8 cellular contexts compared by ENCODE assay signal in genomic region chr12:45235087-45236025, GRCh38. TPM values are rescaled to one million over a fixed set of nuclear protein-coding genes. Genes with fewer than 3 reads are reported as not detected.
A peak's percentile ranks its signal among the peaks of the same experiment; 100 is the strongest.
DNase-seq lines count a peak whose midpoint lies in the region; ATAC-seq and TF ChIP-seq lines count a peak whose summit lies in the region.

No MANE protein-coding gene starts in this region.

- TF ChIP-seq EP300 in gastroesophageal sphincter (IDR thresholded peaks at IDR 0.05): no peak

- WGBS in gastroesophageal sphincter (ENCODE audit: low coverage in 1 of 2), 2 donors: 35 to 38% methylated on average over 3 to 4 of the region's 4 CpGs

- H3K27ac ChIP-seq in gastroesophageal sphincter: peak overlapping the region; percentile 85 to 98 (median 88)

- H3K27me3 ChIP-seq in gastroesophageal sphincter: no peaks in the 10 kb centered on the region
- no peaks in the 10 kb centered on the region for H3K27me3 ChIP-seq in HAP-1 (ENCODE audit: low read depth)

- in situ Hi-C loops in HAP-1 (cut with MboI; ENCODE audit: low sequenced_read_pairs): no loop called here

- no peak for TF ChIP-seq CTCF in gastroesophageal sphincter (IDR thresholded peaks at IDR 0.05)
- TF ChIP-seq CTCF in retinal pigment epithelial cell (conservative IDR thresholded peaks at IDR 0.05; ENCODE audit: low read depth, low read length): no peak

- H3K9me3 ChIP-seq in gastroesophageal sphincter (no peaks in the 10 kb centered on the region), HAP-1 (no peaks in the 10 kb centered on the region)

- peak; percentile 10 for DNase-seq in stimulated activated CD4-positive, alpha-beta T cell treated with anti-CD3 and anti-CD28 coated beads, Interleukin-4, amount 100 ng/mL, for 24 hours
- DNase-seq in stimulated activated CD4-positive, alpha-beta T cell treated with anti-CD3 and anti-CD28 coated beads, Interleukin-1b, Interleukin-23, amount 100 ng/mL, for 48 hours: no peak
- DNase-seq in T1000 (lab: John Stamatoyannopoulos, UW) (peak; percentile 72), retinal pigment epithelial cell (ENCODE audit: low read depth) (peak; percentile 74), HAP-1 (ENCODE audit: low spot score in 2 of 2) (no peak)
- no peak for DNase-seq in activated CD8-positive, alpha-beta memory T cell treated with anti-CD3 and anti-CD28 coated beads, Interleukin-2, amount 50 U/mL, for 4 hours

- peaks cover 36 to 69% (median 47%) of the 10 kb centered on the region in 3 donors for H3K4me1 ChIP-seq in gastroesophageal sphincter
- H3K4me1 ChIP-seq in HAP-1: peaks cover 45% of the 10 kb centered on the region

- ATAC-seq in gastroesophageal sphincter (peak; percentile 47), HG02588 (IDR thresholded peaks at IDR 0.05; ENCODE audit: unreplicated experiment) (no peak)

- no peaks in the 10 kb centered on the region for H3K36me3 ChIP-seq in gastroesophageal sphincter
- no peaks in the 10 kb centered on the region for H3K36me3 ChIP-seq in HAP-1 (replicated peaks)

- TF ChIP-seq POLR2A in gastroesophageal sphincter (IDR thresholded peaks at IDR 0.05): no peak

- H3K4me3 ChIP-seq in gastroesophageal sphincter: no peak overlapping the region
- no peak overlapping the region for H3K4me3 ChIP-seq in retinal pigment epithelial cell (ENCODE audit: low read length)
- no peak overlapping the region for H3K4me3 ChIP-seq in HAP-1

RNA-seq across cellular contexts. Expression of gene ANO6, which starts 19.5 kb away (rescaled TPM):
- total RNA-seq in gastroesophageal sphincter: 100 to 1,000 TPM; 117 to 224 (median 170) TPM

Comparison
In these comparisons a context has a peak if more than half of its experiments do, and no peak if none do; other contexts are left out.
1. DNase-seq: peak in stimulated activated CD4-positive, alpha-beta T cell treated with anti-CD3 and anti-CD28 coated beads, Interleukin-4, amount 100 ng/mL, for 24 hours (single experiment), T1000 (single experiment) and retinal pigment epithelial cell (single experiment); none in stimulated activated CD4-positive, alpha-beta T cell treated with anti-CD3 and anti-CD28 coated beads, Interleukin-1b, Interleukin-23, amount 100 ng/mL, for 48 hours (single experiment), HAP-1 (0 of 2) and activated CD8-positive, alpha-beta memory T cell treated with anti-CD3 and anti-CD28 coated beads, Interleukin-2, amount 50 U/mL, for 4 hours (single experiment).